Comparison of ENCODE assay signal across 8 cellular contexts in the genomic region with DNA sequence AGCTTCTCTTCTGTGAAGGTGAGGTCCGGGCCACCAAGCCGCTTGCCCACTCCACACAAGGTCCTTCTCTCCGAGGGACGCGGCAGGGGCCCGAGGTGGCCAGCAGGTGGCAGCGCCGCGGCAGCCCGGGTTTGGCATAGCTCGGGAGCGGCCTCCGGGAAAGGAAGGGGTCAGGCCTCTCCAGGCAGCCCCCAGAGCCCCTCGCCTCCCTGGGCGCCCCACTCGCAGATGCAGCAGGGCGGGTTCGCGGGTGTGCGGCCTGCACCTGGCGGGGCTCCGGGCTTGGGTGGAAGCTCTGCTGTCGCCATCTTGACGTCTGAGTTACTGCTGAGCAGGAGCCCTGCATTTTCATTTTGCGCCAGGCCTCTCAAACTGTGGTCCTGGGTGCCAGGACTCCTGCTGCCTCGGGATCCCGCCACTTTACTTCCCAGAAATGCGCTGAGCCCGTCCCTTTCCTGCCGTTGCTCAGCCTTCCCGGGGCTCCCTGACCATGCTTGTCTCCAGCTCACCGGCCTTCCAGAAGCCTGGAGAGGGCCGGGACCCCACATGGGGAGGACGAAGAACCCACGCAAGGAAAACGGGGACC. TPM values are rescaled to one million over a fixed set of nuclear protein-coding genes. Genes with fewer than 3 reads are reported as not detected.
A peak's percentile ranks its signal among the peaks of the same experiment; 100 is the strongest.
DNase-seq lines count a peak whose midpoint lies in the region; ATAC-seq and TF ChIP-seq lines count a peak whose summit lies in the region.

No MANE protein-coding gene starts in this region.

- H3K36me3 Mint-ChIP-seq in HFFc6 (ENCODE audit: low read depth) (no peaks in the 10 kb centered on the region), endodermal cell (ENCODE audit: low read depth) (no peaks in the 10 kb centered on the region)
- H3K36me3 Mint-ChIP-seq in activated CD8-positive, alpha-beta memory T cell treated with anti-CD3 and anti-CD28 coated beads, Interleukin-2, amount 10 ng/mL, durations not matched to agents 7 days and 5 days = no peaks in the 10 kb centered on the region

- H3K36me3 ChIP-seq in endodermal cell (ENCODE audit: control insufficient read depth, insufficient read depth, low read length) = no peaks in the 10 kb centered on the region

- WGBS in endodermal cell (ENCODE audit: insufficient coverage in 1 of 2, insufficient read length in 1 of 2), 2 experiments = 70 to 82% methylated on average over 18 to 36 of the region's 36 CpGs

- H3K27me3 Mint-ChIP-seq in HFFc6 (ENCODE audit: insufficient read depth) = peaks cover 9% of the 10 kb centered on the region
- no peaks in the 10 kb centered on the region for H3K27me3 Mint-ChIP-seq in activated CD8-positive, alpha-beta memory T cell treated with anti-CD3 and anti-CD28 coated beads, Interleukin-2, amount 10 ng/mL, durations not matched to agents 7 days and 5 days
- peaks cover 6% of the 10 kb centered on the region for H3K27me3 Mint-ChIP-seq in endodermal cell (ENCODE audit: insufficient read depth)

- H3K27ac Mint-ChIP-seq in HFFc6 = peak overlapping the region; percentile 61; the same call in 1 of the 2 replicates
- peak overlapping the region; percentile 85 for H3K27ac Mint-ChIP-seq in activated CD8-positive, alpha-beta memory T cell treated with anti-CD3 and anti-CD28 coated beads, Interleukin-2, amount 10 ng/mL, durations not matched to agents 7 days and 5 days
- H3K27ac Mint-ChIP-seq in endodermal cell = no peak overlapping the region

- peak; percentile 93 for TF ChIP-seq CTCF in HFFc6 (IDR thresholded peaks at IDR 0.05)
- peak; percentile 94 for TF ChIP-seq CTCF in endodermal cell (conservative IDR thresholded peaks at IDR 0.05)

- H3K27ac ChIP-seq in endodermal cell (ENCODE audit: low read depth, low read length) = no peak overlapping the region

- H3K4me3 Mint-ChIP-seq in HFFc6 = peak overlapping the region; percentile 31; the same call in 1 of the 2 replicates
- H3K4me3 Mint-ChIP-seq in activated CD8-positive, alpha-beta memory T cell treated with anti-CD3 and anti-CD28 coated beads, Interleukin-2, amount 10 ng/mL, durations not matched to agents 7 days and 5 days = peak overlapping the region; percentile 74
- no peak overlapping the region for H3K4me3 Mint-ChIP-seq in endodermal cell

- no peak overlapping the region for H3K4me3 ChIP-seq in endodermal cell (ENCODE audit: low read length)

- peak; percentile 88 for ATAC-seq in activated CD8-positive, alpha-beta memory T cell treated with anti-CD3 and anti-CD28 coated beads, Interleukin-2, amount 10 ng/mL, durations not matched to agents 7 days and 5 days
- ATAC-seq in GM21717 (IDR thresholded peaks at IDR 0.05; ENCODE audit: unreplicated experiment) = no peak

- H3K4me1 Mint-ChIP-seq in HFFc6 (ENCODE audit: low read depth) (no peaks in the 10 kb centered on the region), endodermal cell (peaks cover 1% of the 10 kb centered on the region)
- peaks cover 13% of the 10 kb centered on the region for H3K4me1 Mint-ChIP-seq in activated CD8-positive, alpha-beta memory T cell treated with anti-CD3 and anti-CD28 coated beads, Interleukin-2, amount 10 ng/mL, durations not matched to agents 7 days and 5 days

- H3K9ac ChIP-seq in endodermal cell (ENCODE audit: extremely low read depth, low read length, poor library complexity, severe bottlenecking) = no peak overlapping the region

- CTCF ChIA-PET in activated CD8-positive, alpha-beta memory T cell treated with anti-CD3 and anti-CD28 coated beads, Interleukin-2, amount 10 ng/mL, durations not matched to agents 7 days and 5 days (lab: Charles Lee) = interaction anchor here (0.7 to 4.1 kb wide), 41 partner anchors 8 to 419 kb away, joined by 3 to 91 read pairs (median 4); a partner anchor contains a TSS

- H3K9me3 ChIP-seq in endodermal cell (ENCODE audit: control insufficient read depth, low read length) = no peaks in the 10 kb centered on the region

- DNase-seq in GF-D8 (lab: John Stamatoyannopoulos, UW) (peak; percentile 37), HFFc6 (peak; percentile 42), NCI-H774 (lab: John Stamatoyannopoulos, UW) (peak; percentile 62), endodermal cell (peak; percentile 91), mucosa of gallbladder (ENCODE audit: low spot score) (peak; percentile 70)
- DNase-seq in activated CD8-positive, alpha-beta memory T cell treated with anti-CD3 and anti-CD28 coated beads, Interleukin-2, amount 10 ng/mL, durations not matched to agents 7 days and 5 days = peak; percentile 84
- DNase-seq in stimulated activated CD8-positive, alpha-beta memory T cell treated with anti-CD3 and anti-CD28 coated beads, Interleukin-4, amount 100 ng/mL, for 24 hours (ENCODE audit: low read depth) = peak; percentile 56

- H3K9me3 Mint-ChIP-seq in HFFc6 (no peaks in the 10 kb centered on the region), endodermal cell (peaks cover 3% of the 10 kb centered on the region)
- no peaks in the 10 kb centered on the region for H3K9me3 Mint-ChIP-seq in activated CD8-positive, alpha-beta memory T cell treated with anti-CD3 and anti-CD28 coated beads, Interleukin-2, amount 10 ng/mL, durations not matched to agents 7 days and 5 days (ENCODE audit: low read depth)

- no peaks in the 10 kb centered on the region for H3K27me3 ChIP-seq in endodermal cell (ENCODE audit: control insufficient read depth, insufficient read depth, low read length, poor library complexity, severe bottlenecking)

- no peaks in the 10 kb centered on the region for H3K4me1 ChIP-seq in endodermal cell (ENCODE audit: control insufficient read depth, insufficient read depth, low read length)

RNA-seq across cellular contexts. Expression of a gene that starts 18.6 kb away (rescaled TPM):
- total RNA-seq in HFFc6 (2021; fragmentation: NEBNext Ultra II Directional; extraction: Animal tissue kit (Norgen Biotek cat#: 25700)) = 100 to 1,000 TPM; 503 to 649 (median 589) TPM
- 100 to 1,000 TPM; 634 to 820 TPM for total RNA-seq in activated CD8-positive, alpha-beta memory T cell treated with anti-CD3 and anti-CD28 coated beads, Interleukin-2, amount 10 ng/mL, durations not matched to agents 7 days and 5 days
- total RNA-seq in endodermal cell (100 to 1,000 TPM; 774 to 785 TPM), mucosa of gallbladder (263 TPM)
- 504 TPM for polyA plus RNA-seq in endodermal cell (2013, experiment 1 of 2)
- polyA plus RNA-seq in endodermal cell (2013, experiment 2 of 2) = 496 TPM

RNA-seq across cellular contexts. Expression of a gene that starts 47.3 kb away (rescaled TPM):
- not detected for total RNA-seq in HFFc6 (2021; fragmentation: NEBNext Ultra II Directional; extraction: Animal tissue kit (Norgen Biotek cat#: 25700))
- total RNA-seq in activated CD8-positive, alpha-beta memory T cell treated with anti-CD3 and anti-CD28 coated beads, Interleukin-2, amount 10 ng/mL, durations not matched to agents 7 days and 5 days = 1 to 10 TPM; 3.6 to 8.6 TPM
- total RNA-seq in endodermal cell = under 1 TPM; 0.07 to 0.29 TPM
- 0.50 TPM for polyA plus RNA-seq in endodermal cell (2013, experiment 1 of 2)
- polyA plus RNA-seq in endodermal cell (2013, experiment 2 of 2) = 0.25 TPM
- 1.1 TPM for total RNA-seq in mucosa of gallbladder

Comparison
In these comparisons a context has a peak if more than half of its experiments do, and no peak if none do; other contexts are left out.
1. DNase-seq: peak in every context shown above with its lines; median percentile 91 in endodermal cell; 84 in activated CD8-positive, alpha-beta memory T cell treated with anti-CD3 and anti-CD28 coated beads, Interleukin-2, amount 10 ng/mL, durations not matched to agents 7 days and 5 days; 70 in mucosa of gallbladder; 62 in NCI-H774; 56 in stimulated activated CD8-positive, alpha-beta memory T cell treated with anti-CD3 and anti-CD28 coated beads, Interleukin-4, amount 100 ng/mL, for 24 hours; 42 in HFFc6; 37 in GF-D8.